Comparison of ENCODE assay signal across 14 cellular contexts in the genomic region with DNA sequence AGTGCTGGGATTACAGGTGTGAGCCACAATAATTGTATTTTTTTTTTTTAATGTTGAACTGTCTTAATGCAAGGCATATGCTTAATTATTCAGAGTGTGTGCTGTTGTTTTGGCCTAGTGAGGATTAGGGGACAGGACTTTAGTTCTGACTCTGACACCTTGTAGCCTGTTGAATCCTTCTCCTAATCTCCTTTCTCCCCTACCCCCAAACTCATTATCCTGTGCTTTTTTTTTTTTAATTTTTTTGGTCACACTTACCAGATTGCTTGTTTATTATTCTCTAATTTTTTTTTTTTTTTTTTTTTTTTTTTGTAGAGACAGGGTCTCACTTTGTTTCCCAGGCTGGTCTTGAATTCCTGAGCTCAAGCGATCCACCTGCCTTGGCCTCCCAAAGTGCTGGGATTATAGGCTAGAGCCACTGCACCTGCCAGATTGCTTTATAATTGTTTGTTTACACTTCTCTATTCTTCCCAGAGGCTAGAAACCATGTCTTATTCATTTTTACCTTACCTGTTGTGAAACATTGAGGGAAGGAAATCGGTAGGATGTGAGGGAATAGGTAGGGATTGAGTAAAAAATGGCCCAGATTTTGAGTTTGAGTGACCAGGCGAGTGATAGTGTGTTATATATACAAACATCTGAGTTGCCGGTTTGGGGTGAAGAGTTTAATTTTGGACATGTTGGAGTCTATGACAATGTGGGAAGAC. TPM values are rescaled to one million over a fixed set of nuclear protein-coding genes. Genes with fewer than 3 reads are reported as not detected.
DNase-seq lines count a peak whose midpoint lies in the region; ATAC-seq, FAIRE-seq and TF ChIP-seq lines count a peak whose summit lies in the region.
"Had no signal": no experiment of that assay in that cellular context is flagged by ENCODE, and none has a peak within 500 bp of the region (broad histone marks: within the 10 kb centered on the region; RNA-seq: fewer than 3 reads in every experiment).

No MANE protein-coding gene starts in this region.

- DNase-seq in HepG2 (ENCODE audit: low spot score) (no peak), right lobe of liver (no peak), SJSA1 (ENCODE audit: low read depth in 1 of 2, low spot score in 2 of 2) (no peak), esophagus squamous epithelium (lab: John Stamatoyannopoulos, UW) (no peak), NCI-H446 treated with DMSO at 0.1 percent for 48 hours (lab: John Stamatoyannopoulos, UW) (no peak), SW480 (ENCODE audit: low spot score) (no peak), BE2C (no peak)
- DNase-seq in stimulated activated CD4-positive, alpha-beta T cell treated with anti-CD3 and anti-CD28 coated beads, Interleukin-1b, Interleukin-23, amount 100 ng/mL, for 48 hours: no peak
- DNase-seq: activated CD4-positive, alpha-beta T cell treated with anti-CD3 and anti-CD28 coated beads for 1 hour; C1 segment of cervical spinal cord; GDM1; Kasumi-1; SHP77 had no signal

- no peaks in the 10 kb centered on the region for H3K9me3 ChIP-seq in HepG2 (ENCODE audit: low read length)
- no peaks in the 10 kb centered on the region for H3K9me3 ChIP-seq in right lobe of liver
- no peaks in the 10 kb centered on the region for H3K9me3 ChIP-seq in SJSA1 (replicated peaks)
- H3K9me3 ChIP-seq in esophagus squamous epithelium: no peaks in the 10 kb centered on the region
- H3K9me3 ChIP-seq in BE2C: no peaks in the 10 kb centered on the region
- H3K9me3 ChIP-seq: gastroesophageal sphincter had no signal

- no peak for TF ChIP-seq RAD21 in HepG2 (CRISPR knock-in tag; IDR thresholded peaks at IDR 0.05)

- H3K4me2 ChIP-seq in HepG2 (ENCODE audit: low read depth, low read length): no peak overlapping the region

- FAIRE-seq in HepG2 (lab: Jason Lieb, UNC): no peak

- no peak overlapping the region for H3K4me3 ChIP-seq in HepG2 (replicated peaks in 1 of 3; ENCODE audit: insufficient read depth in 1 of 3, low read depth in 2 of 3, low read length in 3 of 3)
- H3K4me3 ChIP-seq in right lobe of liver: no peak overlapping the region
- no peak overlapping the region for H3K4me3 ChIP-seq in SJSA1
- no peak overlapping the region for H3K4me3 ChIP-seq in esophagus squamous epithelium
- H3K4me3 ChIP-seq in BE2C (ENCODE audit: low read depth, low read length): no peak overlapping the region
- H3K4me3 ChIP-seq: gastroesophageal sphincter had no signal

- POLR2A ChIA-PET in HepG2 (lab: Yijun Ruan, JAX): interaction anchor here (2.7 to 4.4 kb wide), 2 partner anchors 11 to 28 kb away, joined by 13 to 19 read pairs; no protein-coding TSS in a partner anchor

- H3K27ac ChIP-seq in HepG2 (ENCODE audit: extremely low read length, insufficient read depth, low read length) (peak overlapping the region; percentile 39), right lobe of liver (no peak overlapping the region), SJSA1 (0 out of 2 replicates have a peak overlapping the region, but pooled peaks have one; percentile 1), esophagus squamous epithelium (peak overlapping the region in 3 of 4 donors; percentile 74 to 86 (median 83))
- H3K27ac ChIP-seq: gastroesophageal sphincter had no signal

- H2AFZ ChIP-seq in HepG2 (ENCODE audit: low read length): no peak overlapping the region

- intact Hi-C loops in HepG2 (cut with micrococcal nuclease; ENCODE audit: unreplicated experiment): no loop called here
- intact Hi-C loops in right lobe of liver (cut with DNase I): no loop called here
- intact Hi-C loops in esophagus squamous epithelium (cut with DNase I): no loop called here

- H3K4me1 ChIP-seq in HepG2 (ENCODE audit: insufficient read depth, low read length) (peaks cover 77% of the 10 kb centered on the region), right lobe of liver (peaks cover 0 to 57% (median 23%) of the 10 kb centered on the region in 4 donors), SJSA1 (replicated peaks) (peaks cover 27% of the 10 kb centered on the region), esophagus squamous epithelium (peaks cover 34 to 84% (median 37%) of the 10 kb centered on the region in 3 donors), BE2C (no peaks in the 10 kb centered on the region; the same call in 1 of the 2 replicates)

- H4K20me1 ChIP-seq in HepG2 (ENCODE audit: insufficient read depth, low read length): no peaks in the 10 kb centered on the region

- no peak for TF ChIP-seq CTCF in HepG2 (CRISPR knock-in tag; IDR thresholded peaks at IDR 0.05)
- TF ChIP-seq CTCF in right lobe of liver (IDR thresholded peaks at IDR 0.05): no peak
- no peak for TF ChIP-seq CTCF in esophagus squamous epithelium (IDR thresholded peaks at IDR 0.05)
- no peak for TF ChIP-seq CTCF in BE2C (IDR thresholded peaks at IDR 0.05; ENCODE audit: low read depth, low read length)

- in situ Hi-C loops in HepG2 (cut with HindIII; ENCODE audit: extremely low pct_ligation_motif_present, low pct_unique_long_range_greater_than_20kb): no loop called here

- TF ChIP-seq POLR2A in HepG2 (IDR thresholded peaks at IDR 0.05; ENCODE audit: insufficient read depth in 1 of 2, low read depth in 2 of 2, low read length in 2 of 2) (no peak), right lobe of liver (IDR thresholded peaks at IDR 0.05) (no peak), esophagus squamous epithelium (IDR thresholded peaks at IDR 0.05) (no peak)

- 94% methylated on average over 4 of the region's 4 CpGs for WGBS in HepG2 (ENCODE audit: low lambda C conversion rate)
- WGBS in right lobe of liver (ENCODE audit: insufficient coverage, low coverage, low lambda C conversion rate, missing lambda C conversion rate): 53% methylated on average over 4 of the region's 4 CpGs
- 44 to 66% methylated on average over 3 to 4 of the region's 4 CpGs for WGBS in esophagus squamous epithelium, 2 donors

- peaks cover 0 to 1% of the 10 kb centered on the region in 2 experiments; a peak in 1 of 5 replicates for H3K36me3 ChIP-seq in HepG2 (replicated peaks in 1 of 2; ENCODE audit: control insufficient read depth in 1 of 2, insufficient read depth in 2 of 2, low read length in 2 of 2)
- no peaks in the 10 kb centered on the region for H3K36me3 ChIP-seq in right lobe of liver
- H3K36me3 ChIP-seq in SJSA1: no peaks in the 10 kb centered on the region; the same call in 1 of the 2 replicates
- H3K36me3 ChIP-seq in esophagus squamous epithelium: no peaks in the 10 kb centered on the region
- H3K36me3 ChIP-seq in BE2C: no peaks in the 10 kb centered on the region; the same call in 1 of the 2 replicates
- H3K36me3 ChIP-seq: gastroesophageal sphincter had no signal

- ATAC-seq in HepG2: no peak
- no peak for ATAC-seq in right lobe of liver
- ATAC-seq: gastroesophageal sphincter had no signal

- TSS peak; percentile 21 for BruUV-seq in HepG2 (replicated peaks; lab: Mats Ljungman, UMichigan)

- no peak for TF ChIP-seq EP300 in HepG2 (IDR thresholded peaks at IDR 0.05; ENCODE audit: low read depth in 2 of 2, low read length in 2 of 2)
- no peak for TF ChIP-seq EP300 in HepG2 (CRISPR knock-in tag; IDR thresholded peaks at IDR 0.05; ENCODE audit: borderline replicate concordance)

- peaks cover 88% of the 10 kb centered on the region for H3K79me2 ChIP-seq in HepG2 (ENCODE audit: insufficient read depth, low read length)

- CTCF ChIA-PET in HepG2 (lab: Yijun Ruan, JAX; ENCODE audit: low intra/inter-chr PET ratio, low total read pairs): no interaction called here

- no peak overlapping the region for H3K9ac ChIP-seq in HepG2 (ENCODE audit: insufficient read depth, low read depth, low read length)

- H3K27me3 ChIP-seq in HepG2 (ENCODE audit: control insufficient read depth in 1 of 2, insufficient read depth in 2 of 2, low read length in 2 of 2) (no peaks in the 10 kb centered on the region), right lobe of liver (no peaks in the 10 kb centered on the region), SJSA1 (replicated peaks) (no peaks in the 10 kb centered on the region), esophagus squamous epithelium (no peaks in the 10 kb centered on the region), BE2C (no peaks in the 10 kb centered on the region)
- H3K27me3 ChIP-seq: gastroesophageal sphincter had no signal

TF ChIP-seq in HepG2, 621 proteins besides CTCF, POLR2A, EP300 and RAD21 (continues in another document):
- no peak for TF ChIP-seq PCBP1 (IDR thresholded peaks at IDR 0.05; ENCODE audit: borderline replicate concordance, low read depth, low read length)
- TF ChIP-seq ZNF749 (CRISPR knock-in tag; IDR thresholded peaks at IDR 0.05; ENCODE audit: borderline replicate concordance): no peak
- no peak for TF ChIP-seq ZNF235 (CRISPR knock-in tag; IDR thresholded peaks at IDR 0.05; ENCODE audit: borderline replicate concordance)
- TF ChIP-seq SAP130 (CRISPR knock-in tag; IDR thresholded peaks at IDR 0.05; ENCODE audit: low read depth): no peak
- TF ChIP-seq PCBP2 (optimal IDR thresholded peaks at IDR 0.05; ENCODE audit: low read depth, low read length, poor library complexity, severe bottlenecking): no peak

RNA-seq across cellular contexts. Expression of gene DIP2B, which starts 32.2 kb away (rescaled TPM):
- total RNA-seq in HepG2 (2016; rRNA removed; fragmentation: Illumina TruSeq; extraction: Trizol): 35.8 and 52.4 TPM in 2 replicates
- total RNA-seq in HepG2 (2016; cell fraction: cytosol; rRNA removed; fragmentation: Illumina TruSeq; extraction: Trizol; ENCODE audit: low read depth): 7.9 and 8.0 TPM in 2 replicates
- total RNA-seq in HepG2 (2016; cell fraction: insoluble cytoplasmic fraction; rRNA removed; fragmentation: Illumina TruSeq; extraction: Trizol): 36.4 and 48.2 TPM in 2 replicates
- 13.9 and 15.2 TPM in 2 replicates for total RNA-seq in HepG2 (2016; cell fraction: membrane; rRNA removed; fragmentation: Illumina TruSeq; extraction: Trizol)
- 36.6 and 40.2 TPM in 2 replicates for total RNA-seq in HepG2 (2016; cell fraction: nucleus; rRNA removed; fragmentation: Illumina TruSeq; extraction: Trizol)
- polyA plus RNA-seq in HepG2 (2011; rRNA removed): 28.6 and 32.1 TPM in 2 replicates
- polyA plus RNA-seq in HepG2 (2011; cell fraction: cytosol; rRNA removed): 23.1 and 27.1 TPM in 2 replicates
- 29.8 and 33.8 TPM in 2 replicates for polyA plus RNA-seq in HepG2 (2011; cell fraction: nucleus; rRNA removed)
- polyA plus RNA-seq in HepG2 (2012): 19.5 and 22.8 TPM in 2 replicates
- polyA plus RNA-seq in HepG2 (2016; cell fraction: cytosol; fragmentation: Illumina TruSeq; extraction: Trizol; ENCODE audit: low read depth): 0.80 and 0.85 TPM in 2 replicates
- 29.6 and 31.2 TPM in 2 replicates for polyA plus RNA-seq in HepG2 (2016; cell fraction: insoluble cytoplasmic fraction; fragmentation: Illumina TruSeq; extraction: Trizol; ENCODE audit: low read depth)
- polyA plus RNA-seq in HepG2 (2016; cell fraction: membrane; fragmentation: Illumina TruSeq; extraction: Trizol; ENCODE audit: low read depth): 2.8 and 3.7 TPM in 2 replicates
- polyA plus RNA-seq in HepG2 (2016; cell fraction: nucleus; fragmentation: Illumina TruSeq; extraction: Trizol; ENCODE audit: insufficient read depth, low read depth): 29.3 and 32.4 TPM in 2 replicates
- polyA minus RNA-seq in HepG2 (2011; rRNA and poly(A)+ RNA removed; ENCODE audit: low replicate concordance): 63.8 and 156 TPM in 2 replicates
- polyA minus RNA-seq in HepG2 (2011; cell fraction: cytosol; rRNA and poly(A)+ RNA removed): 51.0 and 54.1 TPM in 2 replicates
- polyA minus RNA-seq in HepG2 (2011; cell fraction: nucleus; rRNA and poly(A)+ RNA removed): 58.8 and 79.2 TPM in 2 replicates
- total RNA-seq in right lobe of liver: 10 to 100 TPM; 11.1 to 24.0 (median 14.8) TPM
- total RNA-seq in SJSA1 (2014; rRNA removed; shearing (Covaris generic)): 23.3 and 32.1 TPM in 2 replicates
- total RNA-seq in esophagus squamous epithelium: 10 to 100 TPM; 31.1 to 57.2 (median 46.5) TPM
- polyA plus RNA-seq in BE2C (2012; ENCODE audit: insufficient read depth, insufficient read length, low read depth): 14.2 TPM

Comparison
In these comparisons a context has a peak if more than half of its experiments do, and no peak if none do; other contexts are left out.
1. H3K27ac ChIP-seq: peak in HepG2 (single experiment), SJSA1 (single experiment) and esophagus squamous epithelium (3 of 4); none in right lobe of liver (0 of 3).